Comparison of ENCODE assay signal across 21 cellular contexts in the genomic region with DNA sequence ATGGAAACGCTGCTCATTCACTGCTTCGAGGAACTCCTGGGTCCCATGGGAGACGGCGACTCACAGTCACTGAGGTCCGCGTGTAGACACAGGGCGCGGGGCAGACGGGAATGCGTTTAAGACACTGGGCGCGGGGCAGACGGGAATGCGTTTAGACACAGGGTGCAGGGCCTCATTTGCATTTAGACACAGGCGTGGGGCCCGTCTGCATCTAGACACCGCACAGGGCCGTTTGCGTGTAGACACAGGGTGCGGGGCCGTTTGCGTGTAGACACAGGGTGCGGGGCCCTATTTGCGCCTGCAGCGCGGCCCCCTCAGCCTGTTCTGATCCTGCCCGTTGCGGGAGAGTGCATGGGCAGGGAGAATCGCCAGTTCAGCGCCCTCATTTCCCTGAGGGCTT. TPM values are rescaled to one million over a fixed set of nuclear protein-coding genes. Genes with fewer than 3 reads are reported as not detected.
DNase-seq lines count a peak whose midpoint lies in the region; ATAC-seq and TF ChIP-seq lines count a peak whose summit lies in the region.
"Had no signal": no experiment of that assay in that cellular context is flagged by ENCODE, and none has a peak within 500 bp of the region (broad histone marks: within the 10 kb centered on the region; RNA-seq: fewer than 3 reads in every experiment).

No MANE protein-coding gene starts in this region.

- peaks cover 53% of the 10 kb centered on the region for H3K36me3 Mint-ChIP-seq in endodermal cell (ENCODE audit: low read depth)
- H3K36me3 Mint-ChIP-seq in neural progenitor cell: no peaks in the 10 kb centered on the region
- H3K36me3 Mint-ChIP-seq: CD8-positive, alpha-beta T cell had no signal

- no peaks in the 10 kb centered on the region for H4K20me1 ChIP-seq in neural progenitor cell (ENCODE audit: low read depth)

- H3F3A ChIP-seq in neural progenitor cell (ENCODE audit: low read depth): peaks cover 14% of the 10 kb centered on the region

- H3K27me3 ChIP-seq in endodermal cell (ENCODE audit: control insufficient read depth, insufficient read depth, low read length, poor library complexity, severe bottlenecking): no peaks in the 10 kb centered on the region
- H3K27me3 ChIP-seq in neural progenitor cell: peaks cover under 1% of the 10 kb centered on the region
- peaks cover 0 to 7% of the 10 kb centered on the region in 2 donors for H3K27me3 ChIP-seq in tibial artery

- H2AFZ ChIP-seq in neural progenitor cell (replicated peaks): no peak overlapping the region
- H2AFZ ChIP-seq: GM23338 had no signal

- H3K9ac ChIP-seq in endodermal cell (ENCODE audit: extremely low read depth, low read length, poor library complexity, severe bottlenecking) (no peak overlapping the region), neural progenitor cell (no peak overlapping the region)

- H3K4me1 ChIP-seq in endodermal cell (ENCODE audit: control insufficient read depth, insufficient read depth, low read length) (peaks cover 7% of the 10 kb centered on the region), neural progenitor cell (peaks cover 17% of the 10 kb centered on the region), tibial artery (no peaks in the 10 kb centered on the region)
- H3K4me1 ChIP-seq: A549 had no signal

- ATAC-seq in GM18520 (IDR thresholded peaks at IDR 0.05; ENCODE audit: unreplicated experiment): no peak
- ATAC-seq: A549; CD8-positive, alpha-beta T cell; GM23338; HCT116 had no signal

- H3K9me3 Mint-ChIP-seq in endodermal cell (no peaks in the 10 kb centered on the region), neural progenitor cell (no peaks in the 10 kb centered on the region)
- H3K9me3 Mint-ChIP-seq: CD8-positive, alpha-beta T cell; GM23338 had no signal

- peaks cover 11% of the 10 kb centered on the region for H3K27me3 Mint-ChIP-seq in endodermal cell (ENCODE audit: insufficient read depth)
- H3K27me3 Mint-ChIP-seq in neural progenitor cell (ENCODE audit: insufficient read depth, low read depth): peaks cover 14% of the 10 kb centered on the region

- no peak for TF ChIP-seq CTCF in endodermal cell (conservative IDR thresholded peaks at IDR 0.05)
- no peak for TF ChIP-seq CTCF in neural progenitor cell (IDR thresholded peaks at IDR 0.05)
- TF ChIP-seq CTCF in tibial artery (IDR thresholded peaks at IDR 0.05): no peak

- H3K27ac ChIP-seq in endodermal cell (ENCODE audit: low read depth, low read length): no peak overlapping the region
- H3K27ac ChIP-seq in neural progenitor cell: no peak overlapping the region
- no peak overlapping the region for H3K27ac ChIP-seq in tibial artery
- H3K27ac ChIP-seq: 22Rv1, A549 had no signal

- H3K36me3 ChIP-seq in endodermal cell (ENCODE audit: control insufficient read depth, insufficient read depth, low read length) (peaks cover 66% of the 10 kb centered on the region), neural progenitor cell (no peaks in the 10 kb centered on the region), tibial artery (no peaks in the 10 kb centered on the region)

- no peak overlapping the region for H3K4me2 ChIP-seq in neural progenitor cell
- H3K4me2 ChIP-seq: A549, GM23338 had no signal

- intact Hi-C loops in tibial artery (cut with DNase I; ENCODE audit: low total_unique reads): no loop called here

- H3K9me3 ChIP-seq in endodermal cell (ENCODE audit: control insufficient read depth, low read length) (no peaks in the 10 kb centered on the region), neural progenitor cell (ENCODE audit: low read depth) (no peaks in the 10 kb centered on the region), tibial artery (no peaks in the 10 kb centered on the region)
- H3K9me3 ChIP-seq: A549 had no signal

- H3K27ac Mint-ChIP-seq in endodermal cell (peak overlapping the region; percentile 44), neural progenitor cell (peak overlapping the region; percentile 72)
- H3K27ac Mint-ChIP-seq: CD8-positive, alpha-beta T cell; GM23338; HFFc6 had no signal

- H3K4me3 Mint-ChIP-seq in endodermal cell: no peak overlapping the region
- H3K4me3 Mint-ChIP-seq in neural progenitor cell: peak overlapping the region; percentile 70
- H3K4me3 Mint-ChIP-seq: CD8-positive, alpha-beta T cell; GM23338; HFFc6 had no signal

- DNase-seq in DMS79 treated with DMSO at 0.1 percent for 48 hours (lab: John Stamatoyannopoulos, UW) (peak; percentile 12), DMS79 (lab: John Stamatoyannopoulos, UW) (no peak), endodermal cell (peak; percentile 43), neural progenitor cell (ENCODE audit: low spot score) (no peak), tibial artery (no peak), anterior cingulate cortex (lab: John Stamatoyannopoulos, UW) (no peak)
- DNase-seq: AML-193; Calu3; CD8-positive, alpha-beta T cell; DMS53; GDM1; H7; HFFc6; IMR-90 had no signal

- H3K4me1 Mint-ChIP-seq in endodermal cell (peaks cover 20% of the 10 kb centered on the region), neural progenitor cell (peaks cover 47% of the 10 kb centered on the region)

- no peak overlapping the region for H3K4me3 ChIP-seq in endodermal cell (ENCODE audit: low read length)
- no peak overlapping the region for H3K4me3 ChIP-seq in neural progenitor cell
- no peak overlapping the region for H3K4me3 ChIP-seq in tibial artery
- H3K4me3 ChIP-seq: A549, GM23338 had no signal

- 95 to 97% methylated on average over 29 to 30 of the region's 30 CpGs for WGBS in endodermal cell (ENCODE audit: insufficient coverage in 1 of 2, insufficient read length in 1 of 2), 2 experiments

- no peaks in the 10 kb centered on the region for H3K79me2 ChIP-seq in neural progenitor cell (ENCODE audit: low read depth)

RNA-seq across cellular contexts. Expression of a gene that starts 10.4 kb away (rescaled TPM):
- total RNA-seq in endodermal cell (10 to 100 TPM; 16.6 to 39.9 TPM), neural progenitor cell (ENCODE audit: low replicate concordance) (0.36 and 5.5 TPM in 2 replicates)
- polyA plus RNA-seq in endodermal cell (2013, experiment 1 of 2): 10.8 TPM
- polyA plus RNA-seq in endodermal cell (2013, experiment 2 of 2): 13.1 TPM
- total RNA-seq: Calu3; CD8-positive, alpha-beta T cell; Daoy; HFFc6; IMR-90 had no signal
- polyA plus RNA-seq: BJ, IMR-90 had no signal

Comparison
In these comparisons a context has a peak if more than half of its experiments do, and no peak if none do; other contexts are left out.
1. DNase-seq: peak in DMS79 treated with DMSO at 0.1 percent for 48 hours (single experiment) and endodermal cell (single experiment); none in DMS79 (single experiment), neural progenitor cell (single experiment), tibial artery (0 of 2) and anterior cingulate cortex (0 of 58).